Comparison of ENCODE assay signal across 1 cellular context in genomic region chr6:119957195-119957594, GRCh38.
TF ChIP-seq lines count a peak whose summit lies in the region.

No MANE protein-coding gene starts in this region.

TF ChIP-seq in SK-N-SH treated with all-trans-retinoic acid at 6 μM for 48 hours, 23 proteins besides CTCF, POLR2A, EP300 and RAD21 (continued from another document):
- TF ChIP-seq, protein P1, sequence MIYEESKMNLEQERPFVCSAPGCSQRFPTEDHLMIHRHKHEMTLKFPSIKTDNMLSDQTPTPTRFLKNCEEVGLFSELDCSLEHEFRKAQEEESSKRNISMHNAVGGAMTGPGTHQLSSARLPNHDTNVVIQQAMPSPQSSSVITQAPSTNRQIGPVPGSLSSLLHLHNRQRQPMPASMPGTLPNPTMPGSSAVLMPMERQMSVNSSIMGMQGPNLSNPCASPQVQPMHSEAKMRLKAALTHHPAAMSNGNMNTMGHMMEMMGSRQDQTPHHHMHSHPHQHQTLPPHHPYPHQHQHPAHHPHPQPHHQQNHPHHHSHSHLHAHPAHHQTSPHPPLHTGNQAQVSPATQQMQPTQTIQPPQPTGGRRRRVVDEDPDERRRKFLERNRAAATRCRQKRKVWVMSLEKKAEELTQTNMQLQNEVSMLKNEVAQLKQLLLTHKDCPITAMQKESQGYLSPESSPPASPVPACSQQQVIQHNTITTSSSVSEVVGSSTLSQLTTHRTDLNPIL (CRISPR knock-in tag; IDR thresholded peaks at IDR 0.05; ENCODE audit: low read depth): no peak
- TF ChIP-seq PATZ1 (CRISPR knock-in tag; IDR thresholded peaks at IDR 0.05; ENCODE audit: borderline replicate concordance) (no peak), PPARA (CRISPR knock-in tag; IDR thresholded peaks at IDR 0.05; ENCODE audit: borderline replicate concordance) (no peak), TOX (CRISPR knock-in tag; IDR thresholded peaks at IDR 0.05; ENCODE audit: borderline replicate concordance) (no peak), SNAI2 (CRISPR knock-in tag; IDR thresholded peaks at IDR 0.05) (no peak), ARNTL (CRISPR knock-in tag; IDR thresholded peaks at IDR 0.05; ENCODE audit: borderline replicate concordance, low read depth) (no peak), ZFP3 (CRISPR knock-in tag; IDR thresholded peaks at IDR 0.05) (no peak)
TF ChIP-seq in SK-N-SH treated with all-trans-retinoic acid at 6 μM for 48 hours: peak in this region for 0.
